Comparison of ENCODE assay signal across 9 cellular contexts in genomic region chr3:65953881-65954733, GRCh38.
DNase-seq lines count a peak whose midpoint lies in the region; ATAC-seq and TF ChIP-seq lines count a peak whose summit lies in the region.
"Had no signal": no experiment of that assay in that cellular context is flagged by ENCODE, and none has a peak within 500 bp of the region (broad histone marks: within the 10 kb centered on the region; RNA-seq: fewer than 3 reads in every experiment).

No MANE protein-coding gene starts in this region.

- no peaks in the 10 kb centered on the region for H3K36me3 Mint-ChIP-seq in CD14-positive monocyte

- no peak overlapping the region for H3K27ac Mint-ChIP-seq in CD14-positive monocyte
- H3K27ac Mint-ChIP-seq: activated CD8-positive, alpha-beta T cell treated with anti-CD3 and anti-CD28 coated beads for 36 hours had no signal

- peaks cover 0 to 3% (median 2%) of the 10 kb centered on the region in 7 donors for H3K9me3 Mint-ChIP-seq in CD14-positive monocyte
- H3K9me3 Mint-ChIP-seq: activated CD8-positive, alpha-beta T cell treated with anti-CD3 and anti-CD28 coated beads for 36 hours had no signal

- H3K4me3 Mint-ChIP-seq in CD14-positive monocyte: no peak overlapping the region
- H3K4me3 Mint-ChIP-seq: activated CD8-positive, alpha-beta T cell treated with anti-CD3 and anti-CD28 coated beads for 36 hours had no signal

- H3K27me3 ChIP-seq in right atrium auricular region (no peaks in the 10 kb centered on the region), psoas muscle (ENCODE audit: insufficient read depth in 3 of 3, low read length in 2 of 3) (no peaks in the 10 kb centered on the region)

- WGBS in psoas muscle, 3 donors: 15 to 25% (median 16%) methylated on average over 15 to 16 of the region's 16 CpGs

- ATAC-seq in psoas muscle (peak; percentile 22 to 68 (median 50)), HG02610 (IDR thresholded peaks at IDR 0.05; ENCODE audit: unreplicated experiment) (no peak)
- ATAC-seq: activated CD8-positive, alpha-beta T cell treated with anti-CD3 and anti-CD28 coated beads for 36 hours had no signal

- H3K27ac ChIP-seq in VCaP: peak overlapping the region; percentile 100
- H3K27ac ChIP-seq in right atrium auricular region: peak overlapping the region; percentile 73 to 74
- H3K27ac ChIP-seq in psoas muscle: peak overlapping the region; percentile 64

- H3K36me3 ChIP-seq in right atrium auricular region (no peaks in the 10 kb centered on the region), psoas muscle (ENCODE audit: insufficient read depth in 1 of 2, low read depth in 1 of 2) (no peaks in the 10 kb centered on the region)

- peaks cover 3% of the 10 kb centered on the region for H3K4me1 Mint-ChIP-seq in CD14-positive monocyte

- intact Hi-C loops in psoas muscle (cut with DNase I): no loop called here
- intact Hi-C loops in CD14-positive monocyte (cut with micrococcal nuclease): no loop called here

- H3K4me1 ChIP-seq in right atrium auricular region (peaks cover 0 to 40% of the 10 kb centered on the region in 2 donors), psoas muscle (peaks cover 22% of the 10 kb centered on the region)

- peak overlapping the region in 1 of 2 donors; percentile 29 for H3K4me3 ChIP-seq in right atrium auricular region
- peak overlapping the region; percentile 62 for H3K4me3 ChIP-seq in psoas muscle

- TF ChIP-seq CTCF in VCaP (conservative IDR thresholded peaks at IDR 0.05): no peak
- TF ChIP-seq CTCF in right atrium auricular region (IDR thresholded peaks at IDR 0.05): no peak
- TF ChIP-seq CTCF in psoas muscle (IDR thresholded peaks at IDR 0.05): no peak
- no peak for TF ChIP-seq CTCF in CD14-positive monocyte (IDR thresholded peaks at IDR 0.05)

- H3K9me3 ChIP-seq in right atrium auricular region: no peaks in the 10 kb centered on the region
- no peaks in the 10 kb centered on the region for H3K9me3 ChIP-seq in psoas muscle

- DNase-seq in DMS53 (lab: John Stamatoyannopoulos, UW) (peak; percentile 71), right atrium auricular region (ENCODE audit: low spot score) (no peak), psoas muscle (no peak), CD14-positive monocyte (ENCODE audit: low spot score) (no peak)
- no peak for DNase-seq in activated CD4-positive, alpha-beta T cell treated with anti-CD3 and anti-CD28 coated beads for 4 hours
- DNase-seq in activated CD4-positive, alpha-beta T cell treated with anti-CD3 and anti-CD28 coated beads for 48 hours: no peak
- DNase-seq: activated CD8-positive, alpha-beta T cell treated with anti-CD3 and anti-CD28 coated beads for 36 hours had no signal

- H3K27me3 Mint-ChIP-seq in CD14-positive monocyte (ENCODE audit: low read depth in 3 of 3): peaks cover 2 to 7% (median 4%) of the 10 kb centered on the region in 3 donors
- H3K27me3 Mint-ChIP-seq: activated CD8-positive, alpha-beta T cell treated with anti-CD3 and anti-CD28 coated beads for 36 hours had no signal
